8 cellular contexts compared by ENCODE assay signal in the genomic region with DNA sequence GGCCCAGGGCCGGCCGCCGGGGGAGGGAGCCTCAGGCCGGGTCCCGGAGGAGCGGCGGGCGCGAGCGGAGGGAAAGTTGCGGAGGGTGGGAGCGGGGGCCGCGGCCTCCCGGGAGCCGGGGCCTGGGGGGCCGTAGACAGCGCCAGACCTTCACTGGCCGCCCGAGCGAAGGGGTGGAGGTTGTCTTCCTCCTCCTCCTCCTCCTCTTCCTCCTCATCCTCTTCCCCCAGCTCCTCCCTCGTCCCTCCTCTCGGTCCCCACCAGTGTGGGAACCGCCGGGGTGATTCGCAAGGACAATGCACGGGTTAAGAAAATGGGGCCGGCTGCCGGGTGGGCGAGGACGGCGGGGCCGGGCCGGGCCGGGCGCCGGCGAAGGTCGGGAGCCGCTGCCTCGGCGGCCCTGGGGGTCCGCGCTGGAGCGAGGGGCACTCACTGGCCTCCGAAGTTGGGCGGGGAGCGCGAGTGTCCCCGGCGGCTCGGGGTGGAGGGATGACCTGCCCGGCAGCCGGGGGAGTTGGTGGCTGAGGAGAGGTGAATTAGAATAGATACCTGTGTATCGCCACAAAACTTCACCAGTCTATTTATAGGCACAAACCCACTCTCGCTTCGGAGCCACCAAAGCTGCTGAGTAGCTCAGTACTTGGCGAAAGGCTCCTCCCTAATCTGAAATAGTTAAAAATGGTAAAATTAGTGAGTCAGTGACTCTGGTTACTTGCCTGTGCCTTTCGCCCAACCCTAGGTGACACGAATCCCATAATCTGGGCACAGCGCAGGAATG. TPM values are rescaled to one million over a fixed set of nuclear protein-coding genes. Genes with fewer than 3 reads are reported as not detected.
DNase-seq lines count a peak whose midpoint lies in the region; ATAC-seq, FAIRE-seq and TF ChIP-seq lines count a peak whose summit lies in the region.

No MANE protein-coding gene starts in this region.

- H3K9me3 ChIP-seq in T-helper 17 cell (ENCODE audit: control insufficient read depth, low read length, poor library complexity, severe bottlenecking) (no peaks in the 10 kb centered on the region), body of pancreas (no peaks in the 10 kb centered on the region), keratinocyte (ENCODE audit: control insufficient read depth, low read depth, low read length) (no peaks in the 10 kb centered on the region)

- TF ChIP-seq POLR2A in body of pancreas (IDR thresholded peaks at IDR 0.05) = peak in 2 of 3 donors; percentile 22 to 28

- peak; percentile 55 for DNase-seq in H7
- peak; percentile 9 to 16 (median 15) for DNase-seq in T-helper 17 cell
- DNase-seq in body of pancreas = peak; percentile 31 to 40 (median 34)
- no peak for DNase-seq in keratinocyte (ENCODE audit: low read depth, low spot score)
- DNase-seq in stimulated activated CD4-positive, alpha-beta T cell treated with anti-CD3 and anti-CD28 coated beads, Interleukin-1b, Interleukin-23, amount 100 ng/mL, for 24 hours (ENCODE audit: low read depth in 4 of 4, low spot score in 1 of 4) = peak in 3 of 4 experiments; percentile 6 to 22 (median 12)

- peak overlapping the region; percentile 91 for H3K4me3 Mint-ChIP-seq in T-helper 17 cell

- peak overlapping the region; percentile 96 for H3K9ac ChIP-seq in keratinocyte (ENCODE audit: control insufficient read depth, extremely low read depth, insufficient read depth, low read length)

- intact Hi-C loops in body of pancreas (cut with DNase I) = no loop called here

- H3K4me2 ChIP-seq in keratinocyte (ENCODE audit: control insufficient read depth, extremely low read depth, insufficient read depth, low read depth, low read length) = peak overlapping the region; percentile 91

- H3K4me3 ChIP-seq in H7 (ENCODE audit: insufficient read depth, low read depth, low read length) (peak overlapping the region; percentile 92), body of pancreas (peak overlapping the region; percentile 69 to 88), keratinocyte (ENCODE audit: control insufficient read depth in 2 of 3, extremely low read depth in 1 of 3, insufficient read depth in 2 of 3, low read depth in 1 of 3, low read length in 3 of 3) (peak overlapping the region; percentile 81 to 93 (median 91))

- peak overlapping the region; percentile 85 for H3K27ac Mint-ChIP-seq in T-helper 17 cell

- no peak for FAIRE-seq in keratinocyte (lab: Jason Lieb, UNC)

- peaks cover 5% of the 10 kb centered on the region for H4K20me1 ChIP-seq in keratinocyte (ENCODE audit: control insufficient read depth, extremely low read depth, insufficient read depth, low read length)

- dilution Hi-C loops in keratinocyte (cut with MboI; ENCODE audit: extremely low pct_ligation_motif_present, low sequenced_read_pairs) = no loop called here

- TF ChIP-seq CTCF in C4-2B (conservative IDR thresholded peaks at IDR 0.05) (no peak), body of pancreas (IDR thresholded peaks at IDR 0.05) (no peak), keratinocyte (optimal IDR thresholded peaks at IDR 0.05 in 1 of 3, IDR thresholded peaks at IDR 0.05 in 1 of 3, conservative IDR thresholded peaks at IDR 0.05 in 1 of 3; ENCODE audit: extremely low read depth in 1 of 3, insufficient read depth in 2 of 3, low read length in 3 of 3) (no peak)

- ATAC-seq in T-helper 17 cell (no peak), body of pancreas (no peak), GM18519 (IDR thresholded peaks at IDR 0.05; ENCODE audit: low FRiP score, unreplicated experiment) (no peak), HG03039 (IDR thresholded peaks at IDR 0.05; ENCODE audit: unreplicated experiment) (no peak)

- no peaks in the 10 kb centered on the region for H3K27me3 Mint-ChIP-seq in T-helper 17 cell

- H3K9me1 ChIP-seq in keratinocyte (ENCODE audit: control insufficient read depth, extremely low read depth, insufficient read depth, low read length) = peaks cover 4% of the 10 kb centered on the region

- H3K4me1 Mint-ChIP-seq in T-helper 17 cell = peaks cover 44% of the 10 kb centered on the region

- 0 to 1% methylated on average over 16 to 61 of the region's 61 CpGs for WGBS in body of pancreas, 2 donors

- H3K79me2 ChIP-seq in keratinocyte (ENCODE audit: control insufficient read depth, insufficient read depth, low read length) = peaks cover 60% of the 10 kb centered on the region

- H3K27ac ChIP-seq in C4-2B (peak overlapping the region; percentile 99), body of pancreas (peak overlapping the region; percentile 99 to 100 (median 100)), keratinocyte (ENCODE audit: control insufficient read depth, insufficient read depth, low read length) (peak overlapping the region; percentile 98)

- no peaks in the 10 kb centered on the region for H3K27me3 ChIP-seq in H7 (ENCODE audit: control insufficient read depth, insufficient read depth, low read length)
- no peaks in the 10 kb centered on the region for H3K27me3 ChIP-seq in body of pancreas
- no peaks in the 10 kb centered on the region for H3K27me3 ChIP-seq in keratinocyte (ENCODE audit: control insufficient read depth, extremely low read depth, insufficient read depth, low read length)

- H3K36me3 Mint-ChIP-seq in T-helper 17 cell (ENCODE audit: low read depth) = peaks cover 6% of the 10 kb centered on the region

- no peaks in the 10 kb centered on the region for H3K36me3 ChIP-seq in H7 (replicated peaks; ENCODE audit: control insufficient read depth, insufficient read depth, low read length)
- H3K36me3 ChIP-seq in body of pancreas (replicated peaks in 1 of 2; ENCODE audit: insufficient read depth in 1 of 2, low read depth in 2 of 2) = no peaks in the 10 kb centered on the region
- no peaks in the 10 kb centered on the region for H3K36me3 ChIP-seq in keratinocyte (ENCODE audit: control insufficient read depth in 2 of 2, extremely low read depth in 1 of 2, insufficient read depth in 2 of 2, low read length in 2 of 2)

- H2AFZ ChIP-seq in keratinocyte (ENCODE audit: control insufficient read depth, low read length) = no peak overlapping the region

- peaks cover 48% of the 10 kb centered on the region for H3K4me1 ChIP-seq in body of pancreas
- peaks cover 39% of the 10 kb centered on the region for H3K4me1 ChIP-seq in keratinocyte (ENCODE audit: control insufficient read depth, extremely low read depth, insufficient read depth, low read length)

RNA-seq across cellular contexts. Expression of a gene that starts 1.4 kb away (rescaled TPM):
- total RNA-seq in H7 (2014; rRNA removed; shearing (Covaris generic)) = 52.5 and 71.8 TPM in 2 replicates
- total RNA-seq in T-helper 17 cell (100 to 1,000 TPM; 123 to 149 TPM), body of pancreas (10 to 100 TPM; 42.5 to 44.1 TPM)
- polyA plus RNA-seq in keratinocyte = 25.3 to 31.1 TPM (median 30.5 TPM) in 3 replicates
- 22.5 TPM for polyA plus RNA-seq in keratinocyte (2011; ENCODE audit: low read depth)
- 13.7 and 20.2 TPM in 2 replicates for polyA plus RNA-seq in keratinocyte (2011; cell fraction: cytosol; rRNA removed)
- 59.4 and 61.5 TPM in 2 replicates for polyA plus RNA-seq in keratinocyte (2011; cell fraction: nucleus; rRNA removed)
- polyA plus RNA-seq in keratinocyte (2012; ENCODE audit: low replicate concordance) = 13.5 and 17.6 TPM in 2 replicates
- polyA minus RNA-seq in keratinocyte = 74.5 to 95.9 TPM (median 91.2 TPM) in 3 replicates
- 24.9 TPM for polyA minus RNA-seq in keratinocyte (2011; cell fraction: cytosol; rRNA and poly(A)+ RNA removed)
- polyA minus RNA-seq in keratinocyte (2011; cell fraction: nucleus; rRNA and poly(A)+ RNA removed) = 49.5 and 82.0 TPM in 2 replicates
